In the genomic region with DNA sequence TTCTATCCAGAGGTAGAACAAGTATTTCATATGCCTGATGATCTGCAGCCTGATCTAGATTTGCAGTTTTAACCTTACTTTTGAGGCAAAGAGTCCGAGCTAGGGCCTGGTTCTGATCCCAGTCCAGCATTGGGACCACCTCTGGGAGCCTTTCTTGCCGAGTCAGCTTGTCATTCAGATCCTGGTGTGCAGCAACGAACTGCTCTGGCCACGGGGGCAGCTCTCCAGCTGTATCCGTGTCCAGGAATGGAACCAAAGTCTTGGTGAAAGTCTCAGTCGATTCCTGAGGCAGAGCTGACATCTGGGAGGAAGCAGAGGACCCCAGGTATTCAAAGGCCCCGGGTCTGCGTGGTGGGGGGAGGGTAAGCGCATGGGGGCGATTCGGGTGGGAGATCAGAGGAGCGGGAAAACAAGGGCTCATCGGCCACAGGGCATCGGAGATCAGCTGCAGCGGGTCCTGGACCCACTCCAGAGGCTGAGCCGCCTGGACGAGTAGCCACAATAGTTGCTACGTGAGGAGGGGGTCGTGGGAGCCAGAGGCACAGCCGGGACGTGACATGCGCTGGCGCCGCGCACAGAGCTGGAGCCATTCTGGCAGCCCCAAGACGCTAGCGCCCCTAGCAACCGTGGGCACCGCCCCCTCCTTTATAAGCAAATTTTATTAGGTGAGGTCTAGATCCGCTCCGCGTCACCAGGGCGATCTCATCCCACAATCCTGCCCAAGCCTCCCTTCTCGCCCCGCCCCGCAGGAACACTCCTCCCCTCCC, we compare ENCODE assay signal across 9 cellular contexts. TPM values are rescaled to one million over a fixed set of nuclear protein-coding genes. Genes with fewer than 3 reads are reported as not detected.
DNase-seq lines count a peak whose midpoint lies in the region; ATAC-seq and TF ChIP-seq lines count a peak whose summit lies in the region.
"Had no signal": no experiment of that assay in that cellular context is flagged by ENCODE, and none has a peak within 500 bp of the region (broad histone marks: within the 10 kb centered on the region; RNA-seq: fewer than 3 reads in every experiment).

No MANE protein-coding gene starts in this region.

- CTCF ChIA-PET in activated naive CD4-positive, alpha-beta T cell treated with anti-CD3 and anti-CD28 coated beads, Interleukin-2, amount 10 ng/mL, durations not matched to agents 7 days and 5 days (lab: Charles Lee): interaction anchor here (3.6 kb wide), 1 partner anchor 26 kb away, joined by 17 read pairs; no protein-coding TSS in a partner anchor

- no peak overlapping the region for H3K27ac Mint-ChIP-seq in activated naive CD4-positive, alpha-beta T cell treated with anti-CD3 and anti-CD28 coated beads, Interleukin-2, amount 10 ng/mL, durations not matched to agents 7 days and 5 days
- no peak overlapping the region for H3K27ac Mint-ChIP-seq in activated naive CD4-positive, alpha-beta T cell treated with anti-CD3 and anti-CD28 coated beads, Interleukin-2, amount 50 U/mL, for 72 hours
- H3K27ac Mint-ChIP-seq: T-helper 2 cell treated with Interferon-gamma antibody and Interleukin-4, amounts not matched to agents 5 μg/mL and 100 μg/mL, for 36 hours had no signal

- H3K27me3 Mint-ChIP-seq in activated naive CD4-positive, alpha-beta T cell treated with anti-CD3 and anti-CD28 coated beads, Interleukin-2, amount 10 ng/mL, durations not matched to agents 7 days and 5 days: peaks cover 79% of the 10 kb centered on the region

- H3K4me3 Mint-ChIP-seq in activated naive CD4-positive, alpha-beta T cell treated with anti-CD3 and anti-CD28 coated beads, Interleukin-2, amount 10 ng/mL, durations not matched to agents 7 days and 5 days: no peak overlapping the region
- H3K4me3 Mint-ChIP-seq: T-helper 2 cell treated with Interferon-gamma antibody and Interleukin-4, amounts not matched to agents 5 μg/mL and 100 μg/mL, for 36 hours had no signal

- H3K4me1 ChIP-seq in esophagus squamous epithelium: peaks cover 0 to 16% (median 7%) of the 10 kb centered on the region in 3 donors
- no peaks in the 10 kb centered on the region for H3K4me1 ChIP-seq in rectal smooth muscle tissue (ENCODE audit: control insufficient read depth, insufficient read depth, low read length)

- H3K27me3 ChIP-seq in esophagus squamous epithelium: peaks cover 0 to 62% (median 4%) of the 10 kb centered on the region in 4 donors
- H3K27me3 ChIP-seq in rectal smooth muscle tissue (ENCODE audit: control insufficient read depth, insufficient read depth, low read length): peaks cover 5% of the 10 kb centered on the region

- H3K4me3 ChIP-seq in esophagus squamous epithelium (peak overlapping the region in 3 of 4 donors; percentile 21 to 56 (median 28)), rectal smooth muscle tissue (ENCODE audit: low read length) (peak overlapping the region; percentile 45)

- TF ChIP-seq POLR2A in esophagus squamous epithelium (IDR thresholded peaks at IDR 0.05): no peak

- no peaks in the 10 kb centered on the region for H3K36me3 ChIP-seq in esophagus squamous epithelium
- H3K36me3 ChIP-seq in rectal smooth muscle tissue (ENCODE audit: control insufficient read depth, insufficient read depth, low read length): no peaks in the 10 kb centered on the region

- no peak overlapping the region for H3K9ac ChIP-seq in rectal smooth muscle tissue (ENCODE audit: low read length)

- H3K9me3 ChIP-seq in esophagus squamous epithelium: no peaks in the 10 kb centered on the region

- intact Hi-C loops in esophagus squamous epithelium (cut with DNase I): no loop called here

- H3K4me1 Mint-ChIP-seq in activated naive CD4-positive, alpha-beta T cell treated with anti-CD3 and anti-CD28 coated beads, Interleukin-2, amount 10 ng/mL, durations not matched to agents 7 days and 5 days: no peaks in the 10 kb centered on the region

- ATAC-seq in HG03521 (IDR thresholded peaks at IDR 0.05; ENCODE audit: unreplicated experiment): no peak
- ATAC-seq in GM21390 (IDR thresholded peaks at IDR 0.05; ENCODE audit: unreplicated experiment): no peak
- no peak for ATAC-seq in activated naive CD4-positive, alpha-beta T cell treated with anti-CD3 and anti-CD28 coated beads, Interleukin-2, amount 50 U/mL, for 72 hours

- no peaks in the 10 kb centered on the region for H3K36me3 Mint-ChIP-seq in activated naive CD4-positive, alpha-beta T cell treated with anti-CD3 and anti-CD28 coated beads, Interleukin-2, amount 10 ng/mL, durations not matched to agents 7 days and 5 days
- H3K36me3 Mint-ChIP-seq in activated naive CD4-positive, alpha-beta T cell treated with anti-CD3 and anti-CD28 coated beads, Interleukin-2, amount 50 U/mL, for 72 hours: no peaks in the 10 kb centered on the region

- WGBS in esophagus squamous epithelium, 2 donors: 2 to 10% methylated on average over 9 to 19 of the region's 36 CpGs

- H3K27ac ChIP-seq in esophagus squamous epithelium (no peak overlapping the region), rectal smooth muscle tissue (ENCODE audit: low read depth, low read length) (no peak overlapping the region)

- no peak for TF ChIP-seq CTCF in esophagus squamous epithelium (IDR thresholded peaks at IDR 0.05)

- no peaks in the 10 kb centered on the region for H3K9me3 Mint-ChIP-seq in activated naive CD4-positive, alpha-beta T cell treated with anti-CD3 and anti-CD28 coated beads, Interleukin-2, amount 10 ng/mL, durations not matched to agents 7 days and 5 days
- no peaks in the 10 kb centered on the region for H3K9me3 Mint-ChIP-seq in activated naive CD4-positive, alpha-beta T cell treated with anti-CD3 and anti-CD28 coated beads, Interleukin-2, amount 50 U/mL, for 72 hours
- H3K9me3 Mint-ChIP-seq: T-helper 2 cell treated with Interferon-gamma antibody and Interleukin-4, amounts not matched to agents 5 μg/mL and 100 μg/mL, for 36 hours had no signal

- DNase-seq in Daoy (ENCODE audit: low read depth) (peak; percentile 39), NCI-H2227 treated with DMSO at 0.1 percent for 48 hours (lab: John Stamatoyannopoulos, UW) (peak; percentile 44), esophagus squamous epithelium (lab: John Stamatoyannopoulos, UW) (no peak)
- DNase-seq in activated naive CD4-positive, alpha-beta T cell treated with anti-CD3 and anti-CD28 coated beads, Interleukin-2, amount 10 ng/mL, durations not matched to agents 7 days and 5 days: no peak
- no peak for DNase-seq in activated naive CD4-positive, alpha-beta T cell treated with anti-CD3 and anti-CD28 coated beads, Interleukin-2, amount 50 U/mL, for 72 hours (ENCODE audit: low spot score in 2 of 2)

RNA-seq across cellular contexts. Expression of a gene that starts 32.4 kb away (rescaled TPM):
- 69.0 and 75.7 TPM in 2 replicates for total RNA-seq in Daoy (2014; rRNA removed; shearing (Covaris generic))
- total RNA-seq in esophagus squamous epithelium: 10 to 100 TPM; 42.4 to 62.2 (median 45.9) TPM
- 10 to 100 TPM; 41.8 to 53.0 TPM for total RNA-seq in activated naive CD4-positive, alpha-beta T cell treated with anti-CD3 and anti-CD28 coated beads, Interleukin-2, amount 50 U/mL, for 72 hours

RNA-seq across cellular contexts. Expression of a gene that starts 38.2 kb away (rescaled TPM):
- 0.17 and 0.45 TPM in 2 replicates for total RNA-seq in Daoy (2014; rRNA removed; shearing (Covaris generic))
- not detected for total RNA-seq in esophagus squamous epithelium
- not detected for total RNA-seq in activated naive CD4-positive, alpha-beta T cell treated with anti-CD3 and anti-CD28 coated beads, Interleukin-2, amount 50 U/mL, for 72 hours

Comparison
In these comparisons a context has a peak if more than half of its experiments do, and no peak if none do; other contexts are left out.
1. DNase-seq: peak in Daoy (single experiment) and NCI-H2227 treated with DMSO at 0.1 percent for 48 hours (single experiment); none in esophagus squamous epithelium (single experiment), activated naive CD4-positive, alpha-beta T cell treated with anti-CD3 and anti-CD28 coated beads, Interleukin-2, amount 10 ng/mL, durations not matched to agents 7 days and 5 days (single experiment) and activated naive CD4-positive, alpha-beta T cell treated with anti-CD3 and anti-CD28 coated beads, Interleukin-2, amount 50 U/mL, for 72 hours (0 of 2).